ENCODE assay signal across 1 cellular context in genomic region chr3:160565442-160566403, GRCh38.
TF ChIP-seq lines count a peak whose summit lies in the region.

KPNA4 (minus strand) TSS chr3:160565571; CDS start chr3:160565282, 289 bp downstream.

TF ChIP-seq in HepG2, 621 proteins besides CTCF, POLR2A, EP300 and RAD21 (continued from another document and continues in another):
- peak in 1 of 2 experiments; percentile 64; a peak in 3 of 4 replicates for TF ChIP-seq HMGXB4 (CRISPR knock-in tag; IDR thresholded peaks at IDR 0.05; ENCODE audit: borderline replicate concordance in 1 of 2, low read depth in 1 of 2)
- peak; percentile 95 for TF ChIP-seq ZBTB25 (CRISPR knock-in tag; IDR thresholded peaks at IDR 0.05)
- TF ChIP-seq ZNF280B (CRISPR knock-in tag; IDR thresholded peaks at IDR 0.05; ENCODE audit: borderline replicate concordance), result no peak
- no peak for TF ChIP-seq HNRNPL (IDR thresholded peaks at IDR 0.05; ENCODE audit: low read depth, low read length)
- TF ChIP-seq HOXA7 (CRISPR knock-in tag; IDR thresholded peaks at IDR 0.05), result no peak
- TF ChIP-seq ZZZ3 (CRISPR knock-in tag; IDR thresholded peaks at IDR 0.05; ENCODE audit: borderline replicate concordance), result no peak; the same call in 1 of the 2 replicates
- TF ChIP-seq TCF12 (IDR thresholded peaks at IDR 0.05), result no peak
- TF ChIP-seq TCF12 (CRISPR knock-in tag; IDR thresholded peaks at IDR 0.05), result no peak
- TF ChIP-seq SKIL (CRISPR knock-in tag; IDR thresholded peaks at IDR 0.05; ENCODE audit: borderline replicate concordance), result no peak
- no peak for TF ChIP-seq E2F1 (CRISPR knock-in tag; IDR thresholded peaks at IDR 0.05)
- no peak for TF ChIP-seq TCF7 (IDR thresholded peaks at IDR 0.05; ENCODE audit: low read depth)
- TF ChIP-seq ESRRA (CRISPR knock-in tag; IDR thresholded peaks at IDR 0.05; ENCODE audit: low read depth), result no peak
- TF ChIP-seq PRDM15 (CRISPR knock-in tag; IDR thresholded peaks at IDR 0.05), result no peak
- TF ChIP-seq THYN1 (CRISPR knock-in tag; IDR thresholded peaks at IDR 0.05; ENCODE audit: borderline replicate concordance, low read depth), result no peak
- no peak for TF ChIP-seq SMC3 (IDR thresholded peaks at IDR 0.05; ENCODE audit: low read length)
- TF ChIP-seq ZBTB46 (CRISPR knock-in tag; IDR thresholded peaks at IDR 0.05; ENCODE audit: borderline replicate concordance), result 0 out of 2 replicates have a peak, but pooled peaks have one; percentile 83
- TF ChIP-seq ZNF468 (CRISPR knock-in tag; IDR thresholded peaks at IDR 0.05), result no peak
- TF ChIP-seq ZNF367 (CRISPR knock-in tag; IDR thresholded peaks at IDR 0.05; ENCODE audit: borderline replicate concordance), result no peak; the same call in 1 of the 2 replicates
- TF ChIP-seq EHMT2 (IDR thresholded peaks at IDR 0.05; ENCODE audit: borderline replicate concordance, low read depth, low read length), result no peak
- no peak; the same call in 1 of the 2 replicates for TF ChIP-seq ZNF737 (CRISPR knock-in tag; IDR thresholded peaks at IDR 0.05; ENCODE audit: borderline replicate concordance)
- TF ChIP-seq SIX4 (CRISPR knock-in tag; IDR thresholded peaks at IDR 0.05), result no peak
- TF ChIP-seq ZNF446 (CRISPR knock-in tag; IDR thresholded peaks at IDR 0.05), result no peak
- TF ChIP-seq PHF5A (CRISPR knock-in tag; IDR thresholded peaks at IDR 0.05; ENCODE audit: low read depth, unreplicated experiment), result no peak
- no peak for TF ChIP-seq RELA (CRISPR knock-in tag; IDR thresholded peaks at IDR 0.05)
- TF ChIP-seq ZNF138 (CRISPR knock-in tag; IDR thresholded peaks at IDR 0.05; ENCODE audit: low read depth), result no peak; the same call in 1 of the 2 replicates
- no peak; a peak in 1 of 4 replicates for TF ChIP-seq REST (IDR thresholded peaks at IDR 0.05; ENCODE audit: borderline replicate concordance in 1 of 2, low read depth in 1 of 2, low read length in 2 of 2)
- TF ChIP-seq ZNF678 (CRISPR knock-in tag; IDR thresholded peaks at IDR 0.05), result no peak
- no peak for TF ChIP-seq ZNF749 (CRISPR knock-in tag; IDR thresholded peaks at IDR 0.05; ENCODE audit: borderline replicate concordance)
- TF ChIP-seq DNMT1 (CRISPR knock-in tag; IDR thresholded peaks at IDR 0.05), result no peak
- TF ChIP-seq ZNF256 (CRISPR knock-in tag; conservative IDR thresholded peaks at IDR 0.05), result no peak
- TF ChIP-seq BRCA1 (CRISPR knock-in tag; IDR thresholded peaks at IDR 0.05), result no peak
- TF ChIP-seq ZNF331 (CRISPR knock-in tag; IDR thresholded peaks at IDR 0.05), result no peak; the same call in 1 of the 2 replicates
- TF ChIP-seq E2F2 (CRISPR knock-in tag; IDR thresholded peaks at IDR 0.05; ENCODE audit: borderline replicate concordance), result no peak
- TF ChIP-seq PLSCR1 (CRISPR knock-in tag; IDR thresholded peaks at IDR 0.05; ENCODE audit: borderline replicate concordance), result no peak; the same call in 1 of the 2 replicates
- TF ChIP-seq PHF8 (CRISPR knock-in tag; IDR thresholded peaks at IDR 0.05), result peak; percentile 69; the same call in 1 of the 2 replicates
- no peak for TF ChIP-seq TCF7L2 (IDR thresholded peaks at IDR 0.05; ENCODE audit: low read depth, low read length)
- no peak for TF ChIP-seq NR2F6 (IDR thresholded peaks at IDR 0.05)
- TF ChIP-seq NR2F6 (CRISPR knock-in tag; IDR thresholded peaks at IDR 0.05), result no peak
- no peak for TF ChIP-seq ZNF597 (CRISPR knock-in tag; IDR thresholded peaks at IDR 0.05)
- peak; percentile 98 for TF ChIP-seq MAX (IDR thresholded peaks at IDR 0.05)
